1 cellular context compared by ENCODE assay signal in the genomic region with DNA sequence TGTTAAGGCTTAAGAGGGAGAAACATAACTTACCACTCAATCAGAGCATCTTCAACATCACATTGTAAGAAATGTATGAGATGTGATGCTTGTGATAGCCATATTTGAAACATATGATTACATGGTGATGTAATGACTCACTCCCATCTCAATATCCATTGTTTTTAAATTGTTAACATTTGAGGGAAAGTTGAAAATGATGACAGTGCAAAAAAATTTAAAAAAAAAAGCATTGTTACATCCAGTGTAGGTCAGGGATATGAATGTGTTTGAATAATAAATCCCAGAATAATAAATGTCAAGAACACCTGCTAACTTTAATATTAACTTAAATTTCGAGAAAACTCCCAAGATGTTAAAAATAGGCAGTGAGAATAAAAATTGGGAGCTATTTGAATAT.
TF ChIP-seq lines count a peak whose summit lies in the region.

No MANE protein-coding gene starts in this region.

TF ChIP-seq in HepG2, 621 proteins besides CTCF, POLR2A, EP300 and RAD21 (continued from another document):
- TF ChIP-seq, protein P1, sequence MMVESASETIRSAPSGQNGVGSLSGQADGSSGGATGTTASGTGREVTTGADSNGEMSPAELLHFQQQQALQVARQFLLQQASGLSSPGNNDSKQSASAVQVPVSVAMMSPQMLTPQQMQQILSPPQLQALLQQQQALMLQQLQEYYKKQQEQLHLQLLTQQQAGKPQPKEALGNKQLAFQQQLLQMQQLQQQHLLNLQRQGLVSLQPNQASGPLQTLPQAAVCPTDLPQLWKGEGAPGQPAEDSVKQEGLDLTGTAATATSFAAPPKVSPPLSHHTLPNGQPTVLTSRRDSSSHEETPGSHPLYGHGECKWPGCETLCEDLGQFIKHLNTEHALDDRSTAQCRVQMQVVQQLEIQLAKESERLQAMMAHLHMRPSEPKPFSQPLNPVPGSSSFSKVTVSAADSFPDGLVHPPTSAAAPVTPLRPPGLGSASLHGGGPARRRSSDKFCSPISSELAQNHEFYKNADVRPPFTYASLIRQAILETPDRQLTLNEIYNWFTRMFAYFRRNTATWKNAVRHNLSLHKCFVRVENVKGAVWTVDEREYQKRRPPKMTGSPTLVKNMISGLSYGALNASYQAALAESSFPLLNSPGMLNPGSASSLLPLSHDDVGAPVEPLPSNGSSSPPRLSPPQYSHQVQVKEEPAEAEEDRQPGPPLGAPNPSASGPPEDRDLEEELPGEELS (CRISPR knock-in tag; IDR thresholded peaks at IDR 0.05), result no peak
